In genomic region chr13:50801087-50801931, GRCh38 we compare ENCODE assay signal across 8 cellular contexts. TPM values are rescaled to one million over a fixed set of nuclear protein-coding genes. Genes with fewer than 3 reads are reported as not detected.
DNase-seq lines count a peak whose midpoint lies in the region; ATAC-seq, FAIRE-seq and TF ChIP-seq lines count a peak whose summit lies in the region.

No MANE protein-coding gene starts in this region.

- peak; percentile 99 for FAIRE-seq in GM19239 (lab: Jason Lieb, UNC)

- 0 out of 2 replicates have a peak overlapping the region, but pooled peaks have one; percentile 5 for H3K9ac ChIP-seq in BLaER1
- H3K9ac ChIP-seq in duodenal mucosa (ENCODE audit: low read depth in 1 of 2, low read length in 2 of 2): no peak overlapping the region

- peak; percentile 80 for TF ChIP-seq CTCF in lower lobe of right lung (IDR thresholded peaks at IDR 0.05)

- no peaks in the 10 kb centered on the region for H4K20me1 ChIP-seq in BLaER1

- H3K4me1 ChIP-seq in BLaER1 (peaks cover 36% of the 10 kb centered on the region), duodenal mucosa (ENCODE audit: control insufficient read depth in 1 of 2, insufficient read depth in 2 of 2, low read length in 2 of 2) (peaks cover 4 to 8% of the 10 kb centered on the region in 2 donors), lower lobe of right lung (peaks cover 16% of the 10 kb centered on the region)

- H3K4me3 ChIP-seq in BLaER1 (no peak overlapping the region), duodenal mucosa (ENCODE audit: low read depth in 1 of 2, low read length in 2 of 2) (peak overlapping the region; percentile 3 to 14), lower lobe of right lung (no peak overlapping the region)

- intact Hi-C loops in lower lobe of right lung (cut with DNase I): no loop called here

- H3K36me3 ChIP-seq in BLaER1 (no peaks in the 10 kb centered on the region), duodenal mucosa (ENCODE audit: control insufficient read depth in 1 of 2, insufficient read depth in 2 of 2, low read length in 2 of 2) (no peaks in the 10 kb centered on the region), lower lobe of right lung (no peaks in the 10 kb centered on the region)

- H3K27me3 ChIP-seq in BLaER1 (no peaks in the 10 kb centered on the region), duodenal mucosa (ENCODE audit: control insufficient read depth in 1 of 2, insufficient read depth in 2 of 2, low read length in 2 of 2) (no peaks in the 10 kb centered on the region), lower lobe of right lung (ENCODE audit: low read depth) (no peaks in the 10 kb centered on the region)

- H3K27ac ChIP-seq in BLaER1 (peak overlapping the region; percentile 35), duodenal mucosa (ENCODE audit: low read depth, low read length) (no peak overlapping the region), lower lobe of right lung (no peak overlapping the region)

- H3K9me3 ChIP-seq in BLaER1 (peaks cover 5% of the 10 kb centered on the region; the same call in 1 of the 2 replicates), duodenal mucosa (ENCODE audit: control insufficient read depth in 1 of 2, low read length in 2 of 2) (no peaks in the 10 kb centered on the region), lower lobe of right lung (no peaks in the 10 kb centered on the region)

- DNase-seq in GM19239 (ENCODE audit: insufficient read length, low spot score) (peak; percentile 28), NCI-H446 (lab: John Stamatoyannopoulos, UW) (peak; percentile 22 to 72), lower lobe of right lung (no peak)
- peak; percentile 16 to 67 for DNase-seq in activated CD4-positive, alpha-beta T cell treated with anti-CD3 and anti-CD28 coated beads, Interleukin-2, amount 50 U/mL, for 24 hours (ENCODE audit: low read depth in 1 of 2, low spot score in 1 of 2)
- peak; percentile 20 for DNase-seq in stimulated activated CD8-positive, alpha-beta memory T cell treated with anti-CD3 and anti-CD28 coated beads, Interleukin-12 subunit alpha, Interleukin-12 subunit beta, amount 100 ng/mL, for 24 hours (ENCODE audit: extremely low read depth)

- ATAC-seq in HG03442 (IDR thresholded peaks at IDR 0.05; ENCODE audit: unreplicated experiment): peak; percentile 74
- ATAC-seq in lower lobe of right lung: peak; percentile 95 to 97

- H3K4me2 ChIP-seq in BLaER1: peak overlapping the region; percentile 61

RNA-seq across cellular contexts. Expression of gene DLEU7, which starts 42.2 kb away (rescaled TPM):
- 3.3 TPM for total RNA-seq in lower lobe of right lung

Comparison
In these comparisons a context has a peak if more than half of its experiments do, and no peak if none do; other contexts are left out.
1. H3K4me3 ChIP-seq: peak in duodenal mucosa (2 of 2); none in BLaER1 (single experiment) and lower lobe of right lung (single experiment).